ENCODE assay signal across 15 cellular contexts in genomic region chr11:65562020-65562419, GRCh38. TPM values are rescaled to one million over a fixed set of nuclear protein-coding genes. Genes with fewer than 3 reads are reported as not detected.
"Had no signal": no experiment of that assay in that cellular context is flagged by ENCODE, and none has a peak within 500 bp of the region (broad histone marks: within the 10 kb centered on the region; RNA-seq: fewer than 3 reads in every experiment).

No MANE protein-coding gene starts in this region.

- H3K27ac ChIP-seq: left ventricle myocardium inferior, parathyroid adenoma had no signal

- DNase-seq: activated CD4-positive, alpha-beta T cell treated with anti-CD3 and anti-CD28 coated beads for 48 hours; activated CD8-positive, alpha-beta T cell treated with anti-CD3 and anti-CD28 coated beads, Interleukin-2, amount 10 ng/mL, durations not matched to agents 7 days and 5 days; dorsolateral prefrontal cortex; foreskin fibroblast; head of caudate nucleus; islet precursor cell; left ventricle myocardium inferior; substantia nigra; trophoblast cell had no signal

- H3K36me3 ChIP-seq: left ventricle myocardium inferior had no signal

- H3K27me3 ChIP-seq: dorsolateral prefrontal cortex, esophagus muscularis mucosa had no signal

- H3K9me3 Mint-ChIP-seq: activated naive CD4-positive, alpha-beta T cell treated with anti-CD3 and anti-CD28 coated beads, Interleukin-2, amount 50 U/mL, for 72 hours; memory B cell; WTC11 had no signal

- H3K36me3 Mint-ChIP-seq: activated naive CD4-positive, alpha-beta T cell treated with anti-CD3 and anti-CD28 coated beads, Interleukin-2, amount 50 U/mL, for 72 hours; memory B cell; WTC11 had no signal

- H3K9me3 ChIP-seq: esophagus muscularis mucosa, left ventricle myocardium inferior had no signal

- H3K4me3 ChIP-seq: dorsolateral prefrontal cortex, esophagus muscularis mucosa, left ventricle myocardium inferior had no signal

- ATAC-seq: activated CD8-positive, alpha-beta T cell treated with anti-CD3 and anti-CD28 coated beads, Interleukin-2, amount 10 ng/mL, durations not matched to agents 7 days and 5 days; activated naive CD4-positive, alpha-beta T cell treated with anti-CD3 and anti-CD28 coated beads, Interleukin-2, amount 50 U/mL, for 72 hours; WTC11 had no signal

- H3K4me3 Mint-ChIP-seq: activated CD8-positive, alpha-beta T cell treated with anti-CD3 and anti-CD28 coated beads, Interleukin-2, amount 10 ng/mL, durations not matched to agents 7 days and 5 days; memory B cell; WTC11 had no signal

- H3K27ac Mint-ChIP-seq: activated CD8-positive, alpha-beta T cell treated with anti-CD3 and anti-CD28 coated beads, Interleukin-2, amount 10 ng/mL, durations not matched to agents 7 days and 5 days; activated naive CD4-positive, alpha-beta T cell treated with anti-CD3 and anti-CD28 coated beads, Interleukin-2, amount 50 U/mL, for 72 hours; memory B cell; WTC11 had no signal

- H3K27me3 Mint-ChIP-seq: memory B cell had no signal

RNA-seq across cellular contexts. Expression of gene KCNK7, which starts 33.6 kb away (rescaled TPM):
- total RNA-seq: skeletal muscle tissue had no signal
